ENCODE assay signal across 8 cellular contexts in the genomic region with DNA sequence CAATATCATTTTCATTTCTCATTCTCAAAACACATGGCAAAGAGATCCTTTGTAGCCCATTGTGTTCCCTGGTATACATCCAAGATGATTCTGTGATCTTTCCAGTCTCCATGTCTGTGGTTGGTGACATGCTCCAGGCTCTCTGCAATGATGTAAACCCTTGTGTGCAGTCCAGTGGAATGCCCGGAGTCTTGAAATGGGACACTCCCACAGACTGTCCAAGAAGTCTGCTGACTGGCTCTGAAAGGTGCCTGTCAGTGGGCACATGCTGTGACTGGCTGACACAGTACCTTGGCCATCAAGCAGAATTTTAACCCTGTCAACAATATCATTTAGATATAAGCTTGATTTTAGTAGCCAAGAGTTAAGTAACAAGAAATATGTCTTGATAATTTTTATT.
DNase-seq lines count a peak whose midpoint lies in the region; ATAC-seq and TF ChIP-seq lines count a peak whose summit lies in the region.

No MANE protein-coding gene starts in this region.

- ATAC-seq in GM18907 (IDR thresholded peaks at IDR 0.05; ENCODE audit: unreplicated experiment) (no peak), HG03159 (IDR thresholded peaks at IDR 0.05; ENCODE audit: unreplicated experiment) (no peak), HG02571 (IDR thresholded peaks at IDR 0.05; ENCODE audit: unreplicated experiment) (no peak)

- POLR2A ChIA-PET in RWPE1 (lab: Yijun Ruan, JAX; ENCODE audit: low non-redundant PET), result no interaction called here

- no peaks in the 10 kb centered on the region for H3K36me3 ChIP-seq in muscle layer of duodenum (ENCODE audit: control insufficient read depth in 1 of 2, insufficient read depth in 2 of 2, low read length in 2 of 2)

- peaks cover 0 to 9% of the 10 kb centered on the region in 2 donors for H3K4me1 ChIP-seq in muscle layer of duodenum (ENCODE audit: control insufficient read depth in 1 of 2, insufficient read depth in 2 of 2, low read length in 2 of 2)

- no peak overlapping the region for H3K27ac ChIP-seq in RWPE1
- H3K27ac ChIP-seq in muscle layer of duodenum (ENCODE audit: low read length), result peak overlapping the region; percentile 48

- peak; percentile 83 for DNase-seq in AG09309 (ENCODE audit: low read depth)
- peak; percentile 34 for DNase-seq in RWPE1 (ENCODE audit: low spot score)
- peak; percentile 89 for DNase-seq in fibroblast of gingiva (ENCODE audit: low read depth)
- DNase-seq in Kasumi-1 (lab: John Stamatoyannopoulos, UW), result no peak

- TF ChIP-seq CTCF in AG09309 (IDR thresholded peaks at IDR 0.05; ENCODE audit: control insufficient read depth, insufficient read depth, low read depth, low read length, missing control alignments), result no peak
- no peak for TF ChIP-seq CTCF in RWPE1 (conservative IDR thresholded peaks at IDR 0.05; ENCODE audit: low read depth)

- CTCF ChIA-PET in RWPE1 (lab: Yijun Ruan, JAX), result no interaction called here

- no peaks in the 10 kb centered on the region for H3K9me3 ChIP-seq in muscle layer of duodenum (ENCODE audit: control insufficient read depth in 1 of 2, low read length in 2 of 2)

- no peaks in the 10 kb centered on the region for H3K27me3 ChIP-seq in muscle layer of duodenum (ENCODE audit: low read depth, low read length)

- H3K4me3 ChIP-seq in AG09309 (ENCODE audit: control insufficient read depth, low read depth, low read length) (no peak overlapping the region), muscle layer of duodenum (ENCODE audit: low read depth in 1 of 2, low read length in 2 of 2) (no peak overlapping the region)

Comparison
In these comparisons a context has a peak if more than half of its experiments do, and no peak if none do; other contexts are left out.
1. DNase-seq: peak in AG09309 (single experiment), RWPE1 (single experiment) and fibroblast of gingiva (single experiment); none in Kasumi-1 (0 of 2).